Comparison of ENCODE assay signal across 12 cellular contexts in genomic region chr3:120420855-120421570, GRCh38. TPM values are rescaled to one million over a fixed set of nuclear protein-coding genes. Genes with fewer than 3 reads are reported as not detected.
DNase-seq lines count a peak whose midpoint lies in the region; ATAC-seq and TF ChIP-seq lines count a peak whose summit lies in the region.
"Had no signal": no experiment of that assay in that cellular context is flagged by ENCODE, and none has a peak within 500 bp of the region (broad histone marks: within the 10 kb centered on the region; RNA-seq: fewer than 3 reads in every experiment).

No MANE protein-coding gene starts in this region.

- H3K27me3 ChIP-seq in ectodermal cell (ENCODE audit: control insufficient read depth, insufficient read depth, low read length, poor library complexity, severe bottlenecking): no peaks in the 10 kb centered on the region
- H3K27me3 ChIP-seq in tibial artery: no peaks in the 10 kb centered on the region

- H3K4me3 Mint-ChIP-seq in stimulated activated naive B cell treated with anti-CD40 and anti-IgM and Interleukin-4, amounts not matched to agents 10 μg/mL and 1 μg/mL and 100 μg/mL, for 72 hours: no peak overlapping the region
- H3K4me3 Mint-ChIP-seq: T-cell had no signal

- peaks cover 6 to 16% of the 10 kb centered on the region in 2 donors for H3K27me3 Mint-ChIP-seq in stimulated activated naive B cell treated with anti-CD40 and anti-IgM and Interleukin-4, amounts not matched to agents 10 μg/mL and 1 μg/mL and 100 μg/mL, for 72 hours

- intact Hi-C loops in tibial artery (cut with DNase I; ENCODE audit: low total_unique reads): loop anchor here (5.0 kb wide), 1 partner anchor 136 kb away; no protein-coding TSS in a partner anchor

- H3K27ac ChIP-seq in ectodermal cell (ENCODE audit: insufficient read depth, low read depth, low read length, poor library complexity, severe bottlenecking) (peak overlapping the region; percentile 70), tibial artery (peak overlapping the region; percentile 81 to 95)

- peaks cover 43% of the 10 kb centered on the region for H3K4me1 ChIP-seq in ectodermal cell (ENCODE audit: control insufficient read depth, insufficient read depth, low read length)
- H3K4me1 ChIP-seq in tibial artery: peaks cover 0 to 92% (median 80%) of the 10 kb centered on the region in 4 donors

- DNase-seq in M059J (ENCODE audit: low read depth) (peak; percentile 54), lung microvascular endothelial cell (ENCODE audit: low read depth in 2 of 2) (peak; percentile 61 to 85), tibial artery (peak in 1 of 2 donors; percentile 76), NCI-H2029 treated with DMSO at 0.1 percent for 48 hours (lab: John Stamatoyannopoulos, UW) (no peak), HuH-7.5 (ENCODE audit: low spot score) (no peak), NCI-H1930 (lab: John Stamatoyannopoulos, UW) (no peak)
- no peak for DNase-seq in stimulated activated naive B cell treated with anti-CD40 and anti-IgM and Interleukin-4, amounts not matched to agents 10 μg/mL and 1 μg/mL and 100 μg/mL, for 72 hours
- DNase-seq: glutamatergic neuron, NCI-H1694, T-cell had no signal

- H3K9me3 ChIP-seq in ectodermal cell (ENCODE audit: control insufficient read depth, low read length) (no peaks in the 10 kb centered on the region), tibial artery (no peaks in the 10 kb centered on the region)

- no peak for ATAC-seq in stimulated activated naive B cell treated with anti-CD40 and anti-IgM and Interleukin-4, amounts not matched to agents 10 μg/mL and 1 μg/mL and 100 μg/mL, for 72 hours (replicated peaks)
- ATAC-seq: T-cell had no signal

- 67 to 73% methylated on average over 6 of the region's 6 CpGs for WGBS in ectodermal cell, 2 experiments

- H3K36me3 Mint-ChIP-seq in stimulated activated naive B cell treated with anti-CD40 and anti-IgM and Interleukin-4, amounts not matched to agents 10 μg/mL and 1 μg/mL and 100 μg/mL, for 72 hours: no peaks in the 10 kb centered on the region
- H3K36me3 Mint-ChIP-seq: T-cell had no signal

- H3K36me3 ChIP-seq in ectodermal cell (ENCODE audit: control insufficient read depth, insufficient read depth, low read length): no peaks in the 10 kb centered on the region
- no peaks in the 10 kb centered on the region for H3K36me3 ChIP-seq in tibial artery

- H3K4me1 Mint-ChIP-seq in stimulated activated naive B cell treated with anti-CD40 and anti-IgM and Interleukin-4, amounts not matched to agents 10 μg/mL and 1 μg/mL and 100 μg/mL, for 72 hours: peaks cover 11 to 15% of the 10 kb centered on the region in 2 donors

- peak; percentile 39 to 47 for TF ChIP-seq CTCF in tibial artery (IDR thresholded peaks at IDR 0.05)

- H3K27ac Mint-ChIP-seq in stimulated activated naive B cell treated with anti-CD40 and anti-IgM and Interleukin-4, amounts not matched to agents 10 μg/mL and 1 μg/mL and 100 μg/mL, for 72 hours: no peak overlapping the region
- H3K27ac Mint-ChIP-seq: activated T-helper 2 cell treated with anti-CD3 and anti-CD28 coated beads, Interferon-gamma antibody, Interleukin-2, Interleukin-4, amounts not matched to agents 10 μg/mL and 5 μg/mL and 100 μg/mL, durations not matched to agents 14 hours and 24 hours and 36 hours; T-cell had no signal

- H3K4me3 ChIP-seq in ectodermal cell (ENCODE audit: insufficient read depth, low read depth, low read length) (no peak overlapping the region), tibial artery (no peak overlapping the region)

- H3K9me3 Mint-ChIP-seq in stimulated activated naive B cell treated with anti-CD40 and anti-IgM and Interleukin-4, amounts not matched to agents 10 μg/mL and 1 μg/mL and 100 μg/mL, for 72 hours: no peaks in the 10 kb centered on the region
- H3K9me3 Mint-ChIP-seq: activated T-helper 2 cell treated with anti-CD3 and anti-CD28 coated beads, Interferon-gamma antibody, Interleukin-2, Interleukin-4, amounts not matched to agents 10 μg/mL and 5 μg/mL and 100 μg/mL, durations not matched to agents 14 hours and 24 hours and 36 hours; T-cell had no signal

RNA-seq across cellular contexts. Expression of gene FSTL1, which starts 29.8 kb away (rescaled TPM):
- 762 and 1,312 TPM in 2 replicates for total RNA-seq in M059J (2014; rRNA removed; shearing (Covaris generic))
- 318 TPM for polyA plus RNA-seq in ectodermal cell (2013, experiment 1 of 4)
- 328 TPM for polyA plus RNA-seq in ectodermal cell (2013, experiment 2 of 4)
- 272 TPM for polyA plus RNA-seq in ectodermal cell (2013, experiment 3 of 4)
- polyA plus RNA-seq in ectodermal cell (2013, experiment 4 of 4): 308 TPM
- total RNA-seq in lung microvascular endothelial cell: 38.3 and 88.0 TPM in 2 replicates

Comparison
In these comparisons a context has a peak if more than half of its experiments do, and no peak if none do; other contexts are left out.
1. DNase-seq: peak in M059J (single experiment) and lung microvascular endothelial cell (2 of 2); none in NCI-H2029 treated with DMSO at 0.1 percent for 48 hours (single experiment), stimulated activated naive B cell treated with anti-CD40 and anti-IgM and Interleukin-4, amounts not matched to agents 10 μg/mL and 1 μg/mL and 100 μg/mL, for 72 hours (single experiment), HuH-7.5 (single experiment) and NCI-H1930 (0 of 2).